In the genomic region with DNA sequence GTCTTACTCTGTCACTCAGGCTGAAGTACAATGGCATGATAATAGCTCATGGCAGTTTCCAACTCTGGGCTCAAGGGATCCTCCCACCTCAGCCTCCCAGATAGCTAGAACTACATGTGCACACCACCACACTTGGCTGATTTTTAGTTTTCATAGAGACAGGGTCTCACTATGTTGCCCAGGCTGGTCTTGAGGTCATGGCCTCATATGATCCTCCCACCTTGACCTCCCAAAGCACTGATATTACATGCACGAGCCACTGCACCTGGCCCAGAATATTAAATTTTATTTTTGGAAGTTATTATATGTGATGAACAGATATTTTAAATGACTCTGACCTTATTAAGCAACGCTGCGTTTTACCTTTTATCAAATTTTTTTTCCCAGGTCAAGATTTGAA, we compare ENCODE assay signal across 10 cellular contexts.
"Had no signal": no experiment of that assay in that cellular context is flagged by ENCODE, and none has a peak within 500 bp of the region (broad histone marks: within the 10 kb centered on the region; RNA-seq: fewer than 3 reads in every experiment).

No MANE protein-coding gene starts in this region.

- H3K4me2 ChIP-seq: GM23338, KMS-11 had no signal

- ATAC-seq: GM23338 had no signal

- DNase-seq: H9, HCEC 1CT, IMR-90, Karpas-422, KBM-7 had no signal

- FAIRE-seq: H1, H54 had no signal

- H2AFZ ChIP-seq: GM23338 had no signal

- H3K4me3 ChIP-seq: GM23338 had no signal

- H3K9ac ChIP-seq: KMS-11 had no signal

- H3K27ac ChIP-seq: HL-60, KMS-11 had no signal
